Comparison of ENCODE assay signal across 7 cellular contexts in the genomic region with DNA sequence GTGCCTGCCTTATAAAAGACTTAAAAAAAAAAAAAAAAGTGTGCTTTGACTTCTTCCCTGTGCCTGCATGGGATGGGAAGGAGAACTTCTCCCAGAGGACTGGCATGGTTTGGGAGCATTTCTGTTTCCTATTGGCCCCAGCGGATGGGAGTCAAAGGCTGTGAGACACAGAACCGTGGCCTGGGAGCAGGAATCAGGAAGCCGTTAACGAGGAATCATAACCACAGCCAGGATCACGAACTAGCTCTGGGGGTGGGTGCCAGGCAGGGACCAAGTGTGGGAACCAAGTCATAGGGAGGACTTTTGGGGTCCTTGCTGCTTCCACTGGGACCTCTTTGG. TPM values are rescaled to one million over a fixed set of nuclear protein-coding genes. Genes with fewer than 3 reads are reported as not detected.
A peak's percentile ranks its signal among the peaks of the same experiment; 100 is the strongest.
DNase-seq lines count a peak whose midpoint lies in the region; ATAC-seq, FAIRE-seq and TF ChIP-seq lines count a peak whose summit lies in the region.

No MANE protein-coding gene starts in this region.

- CTCF ChIA-PET in HepG2 (lab: Yijun Ruan, JAX; ENCODE audit: low intra/inter-chr PET ratio, low total read pairs) = no interaction called here

- ATAC-seq in HepG2 = no peak

- H3K27me3 ChIP-seq in Loucy (ENCODE audit: insufficient read depth, low read length, poor library complexity, severe bottlenecking) (no peaks in the 10 kb centered on the region), HepG2 (ENCODE audit: control insufficient read depth in 1 of 2, insufficient read depth in 2 of 2, low read length in 2 of 2) (no peaks in the 10 kb centered on the region), thyroid gland (no peaks in the 10 kb centered on the region)

- H4K20me1 ChIP-seq in Loucy (ENCODE audit: insufficient read depth, low read length, poor library complexity, severe bottlenecking) (no peaks in the 10 kb centered on the region), HepG2 (ENCODE audit: insufficient read depth, low read length) (no peaks in the 10 kb centered on the region)

- H3K4me2 ChIP-seq in Loucy (ENCODE audit: low read depth, low read length, poor library complexity, severe bottlenecking) (peak overlapping the region; percentile 85), HepG2 (ENCODE audit: low read depth, low read length) (peak overlapping the region; percentile 59)

- H3K4me3 Mint-ChIP-seq in activated naive CD8-positive, alpha-beta T cell treated with anti-CD3 and anti-CD28 coated beads for 36 hours = no peak overlapping the region

- no TSS peak for BruUV-seq in HepG2 (replicated peaks; lab: Mats Ljungman, UMichigan)

- POLR2A ChIA-PET in HepG2 (lab: Yijun Ruan, JAX) = interaction anchor here (0.9 to 2.2 kb wide), 3 partner anchors 9 to 12 kb away, joined by 6 to 11 read pairs (median 7); no protein-coding TSS in a partner anchor

- H3K36me3 ChIP-seq in Loucy (ENCODE audit: insufficient read depth, low read length) = no peaks in the 10 kb centered on the region
- H3K36me3 ChIP-seq in HepG2 (replicated peaks in 1 of 2; ENCODE audit: control insufficient read depth in 1 of 2, insufficient read depth in 2 of 2, low read length in 2 of 2) = no peaks in the 10 kb centered on the region
- H3K36me3 ChIP-seq in thyroid gland = no peaks in the 10 kb centered on the region

- H3K9me3 ChIP-seq in Loucy (ENCODE audit: insufficient read depth, low read depth, low read length) (no peaks in the 10 kb centered on the region), HepG2 (ENCODE audit: low read length) (no peaks in the 10 kb centered on the region), thyroid gland (no peaks in the 10 kb centered on the region)

- H3K9me2 ChIP-seq in Loucy (replicated peaks; ENCODE audit: low read depth, low read length) = no peaks in the 10 kb centered on the region

- H3K27ac ChIP-seq in coronary artery (peak overlapping the region; percentile 8 to 83), HepG2 (ENCODE audit: extremely low read length, insufficient read depth, low read length) (no peak overlapping the region), thyroid gland (peak overlapping the region; percentile 70 to 92 (median 88))

- no peak for TF ChIP-seq CTCF in Loucy (conservative IDR thresholded peaks at IDR 0.05; ENCODE audit: low read length)
- no peak for TF ChIP-seq CTCF in coronary artery (IDR thresholded peaks at IDR 0.05)
- TF ChIP-seq CTCF in HepG2 (CRISPR knock-in tag; IDR thresholded peaks at IDR 0.05) = no peak
- no peak for TF ChIP-seq CTCF in thyroid gland (IDR thresholded peaks at IDR 0.05)

- no peak for TF ChIP-seq POLR2A in HepG2 (IDR thresholded peaks at IDR 0.05; ENCODE audit: insufficient read depth in 1 of 2, low read depth in 2 of 2, low read length in 2 of 2)
- no peak for TF ChIP-seq POLR2A in thyroid gland (IDR thresholded peaks at IDR 0.05)

- TF ChIP-seq EP300 in HepG2 (IDR thresholded peaks at IDR 0.05; ENCODE audit: low read depth in 2 of 2, low read length in 2 of 2) (no peak), HepG2 (CRISPR knock-in tag; IDR thresholded peaks at IDR 0.05; ENCODE audit: borderline replicate concordance) (no peak)

- peaks cover 53% of the 10 kb centered on the region for H3K4me1 Mint-ChIP-seq in activated naive CD8-positive, alpha-beta T cell treated with anti-CD3 and anti-CD28 coated beads for 36 hours

- intact Hi-C loops in HepG2 (cut with micrococcal nuclease; ENCODE audit: unreplicated experiment) (no loop called here), thyroid gland (cut with DNase I) (no loop called here)

- no peak for FAIRE-seq in HepG2 (lab: Jason Lieb, UNC)

- WGBS in HepG2 (ENCODE audit: low lambda C conversion rate) = 59% methylated on average over 5 of the region's 5 CpGs
- 10 to 11% methylated on average over 5 of the region's 5 CpGs for WGBS in thyroid gland, 2 donors

- no peaks in the 10 kb centered on the region for H3K9me3 Mint-ChIP-seq in activated naive CD8-positive, alpha-beta T cell treated with anti-CD3 and anti-CD28 coated beads for 36 hours

- 0 out of 2 replicates have a peak, but pooled peaks cover 6% of the 10 kb centered on the region for H3F3A ChIP-seq in Loucy (ENCODE audit: low read depth)

- in situ Hi-C loops in HepG2 (cut with HindIII; ENCODE audit: extremely low pct_ligation_motif_present, low pct_unique_long_range_greater_than_20kb) = no loop called here

- H3K4me3 ChIP-seq in Loucy (ENCODE audit: low read length, poor library complexity, severe bottlenecking) = no peak overlapping the region
- peak overlapping the region; percentile 61 for H3K4me3 ChIP-seq in coronary artery
- peak overlapping the region in 2 of 3 experiments; percentile 22 to 57; a peak in 4 of 6 replicates for H3K4me3 ChIP-seq in HepG2 (replicated peaks in 1 of 3; ENCODE audit: insufficient read depth in 1 of 3, low read depth in 2 of 3, low read length in 3 of 3)
- H3K4me3 ChIP-seq in thyroid gland (replicated peaks in 1 of 3) = peak overlapping the region in 1 of 3 donors; percentile 8

- TF ChIP-seq RAD21 in HepG2 (CRISPR knock-in tag; IDR thresholded peaks at IDR 0.05) = no peak

- H3K9ac ChIP-seq in Loucy (ENCODE audit: low read depth, low read length, poor library complexity, severe bottlenecking) (no peak overlapping the region), HepG2 (ENCODE audit: insufficient read depth, low read depth, low read length) (peak overlapping the region; percentile 35; the same call in 1 of the 2 replicates)

- no peak for DNase-seq in coronary artery (ENCODE audit: low spot score)
- no peak for DNase-seq in HepG2 (ENCODE audit: low spot score)
- no peak for DNase-seq in thyroid gland
- DNase-seq in NCI-H774 (lab: John Stamatoyannopoulos, UW) = no peak
- DNase-seq in GF-D8 (lab: John Stamatoyannopoulos, UW) = no peak
- DNase-seq in activated naive CD8-positive, alpha-beta T cell treated with anti-CD3 and anti-CD28 coated beads for 36 hours = no peak

- H3K27me3 Mint-ChIP-seq in activated naive CD8-positive, alpha-beta T cell treated with anti-CD3 and anti-CD28 coated beads for 36 hours = no peaks in the 10 kb centered on the region

- H3K4me1 ChIP-seq in Loucy (ENCODE audit: insufficient read depth, low read length, poor library complexity, severe bottlenecking) = peaks cover 34% of the 10 kb centered on the region
- H3K4me1 ChIP-seq in HepG2 (ENCODE audit: insufficient read depth, low read length) = peaks cover 22% of the 10 kb centered on the region
- peaks cover 14 to 34% of the 10 kb centered on the region in 2 donors for H3K4me1 ChIP-seq in thyroid gland

- H2AFZ ChIP-seq in Loucy (ENCODE audit: low read length) (no peak overlapping the region), HepG2 (ENCODE audit: low read length) (no peak overlapping the region)

- H3K79me2 ChIP-seq in Loucy (ENCODE audit: insufficient read depth, low read length) = no peaks in the 10 kb centered on the region
- no peaks in the 10 kb centered on the region for H3K79me2 ChIP-seq in HepG2 (ENCODE audit: insufficient read depth, low read length)

- H3K36me3 Mint-ChIP-seq in activated naive CD8-positive, alpha-beta T cell treated with anti-CD3 and anti-CD28 coated beads for 36 hours = peaks cover 1% of the 10 kb centered on the region

- no peak overlapping the region for H3K27ac Mint-ChIP-seq in activated naive CD8-positive, alpha-beta T cell treated with anti-CD3 and anti-CD28 coated beads for 36 hours

RNA-seq across cellular contexts. Expression of gene C1QTNF6, which starts 0.5 kb away (rescaled TPM):
- total RNA-seq in HepG2 (2016; rRNA removed; fragmentation: Illumina TruSeq; extraction: Trizol) (1.5 and 2.7 TPM in 2 replicates), thyroid gland (1 to 10 TPM; 1.7 to 4.8 (median 3.6) TPM)
- 0.40 and 0.97 TPM in 2 replicates for total RNA-seq in HepG2 (2016; cell fraction: cytosol; rRNA removed; fragmentation: Illumina TruSeq; extraction: Trizol; ENCODE audit: low read depth)
- 1.1 and 2.5 TPM in 2 replicates for total RNA-seq in HepG2 (2016; cell fraction: insoluble cytoplasmic fraction; rRNA removed; fragmentation: Illumina TruSeq; extraction: Trizol)
- 1.7 and 1.8 TPM in 2 replicates for total RNA-seq in HepG2 (2016; cell fraction: membrane; rRNA removed; fragmentation: Illumina TruSeq; extraction: Trizol)
- 4.5 and 5.3 TPM in 2 replicates for total RNA-seq in HepG2 (2016; cell fraction: nucleus; rRNA removed; fragmentation: Illumina TruSeq; extraction: Trizol)
- polyA plus RNA-seq in HepG2 (2011; rRNA removed) = 6.9 and 10.7 TPM in 2 replicates
- polyA plus RNA-seq in HepG2 (2011; cell fraction: cytosol; rRNA removed) = 3.0 and 4.1 TPM in 2 replicates
- polyA plus RNA-seq in HepG2 (2011; cell fraction: nucleus; rRNA removed) = 39.8 and 43.2 TPM in 2 replicates
- 4.1 and 5.1 TPM in 2 replicates for polyA plus RNA-seq in HepG2 (2012)
- polyA plus RNA-seq in HepG2 (2016; cell fraction: cytosol; fragmentation: Illumina TruSeq; extraction: Trizol; ENCODE audit: low read depth) = 0.60 and 1.2 TPM in 2 replicates
- 1.7 and 1.9 TPM in 2 replicates for polyA plus RNA-seq in HepG2 (2016; cell fraction: insoluble cytoplasmic fraction; fragmentation: Illumina TruSeq; extraction: Trizol; ENCODE audit: low read depth)
- 1.6 and 1.8 TPM in 2 replicates for polyA plus RNA-seq in HepG2 (2016; cell fraction: membrane; fragmentation: Illumina TruSeq; extraction: Trizol; ENCODE audit: low read depth)
- polyA plus RNA-seq in HepG2 (2016; cell fraction: nucleus; fragmentation: Illumina TruSeq; extraction: Trizol; ENCODE audit: insufficient read depth, low read depth) = 8.4 and 10.3 TPM in 2 replicates
- polyA minus RNA-seq in HepG2 (2011; rRNA and poly(A)+ RNA removed; ENCODE audit: low replicate concordance) = 8.3 and 36.4 TPM in 2 replicates
- polyA minus RNA-seq in HepG2 (2011; cell fraction: cytosol; rRNA and poly(A)+ RNA removed) = 2.5 and 4.0 TPM in 2 replicates
- polyA minus RNA-seq in HepG2 (2011; cell fraction: nucleus; rRNA and poly(A)+ RNA removed) = 18.0 and 21.3 TPM in 2 replicates
- total RNA-seq in activated naive CD8-positive, alpha-beta T cell treated with anti-CD3 and anti-CD28 coated beads for 36 hours = 1 to 10 TPM; 2.7 to 3.2 TPM

RNA-seq across cellular contexts. Expression of gene SSTR3, which starts 24.8 kb away (rescaled TPM):
- 0.39 and 0.64 TPM in 2 replicates for total RNA-seq in HepG2 (2016; rRNA removed; fragmentation: Illumina TruSeq; extraction: Trizol)
- 0.09 and 0.10 TPM in 2 replicates for total RNA-seq in HepG2 (2016; cell fraction: cytosol; rRNA removed; fragmentation: Illumina TruSeq; extraction: Trizol; ENCODE audit: low read depth)
- total RNA-seq in HepG2 (2016; cell fraction: insoluble cytoplasmic fraction; rRNA removed; fragmentation: Illumina TruSeq; extraction: Trizol) = 0.39 and 0.49 TPM in 2 replicates
- 0.25 and 0.38 TPM in 2 replicates for total RNA-seq in HepG2 (2016; cell fraction: membrane; rRNA removed; fragmentation: Illumina TruSeq; extraction: Trizol)
- 0.60 and 0.65 TPM in 2 replicates for total RNA-seq in HepG2 (2016; cell fraction: nucleus; rRNA removed; fragmentation: Illumina TruSeq; extraction: Trizol)
- polyA plus RNA-seq in HepG2 (2011; rRNA removed) = 0.08 and 0.09 TPM in 2 replicates
- 0.07 and 0.09 TPM in 2 replicates for polyA plus RNA-seq in HepG2 (2011; cell fraction: cytosol; rRNA removed)
- 0.21 and 0.35 TPM in 2 replicates for polyA plus RNA-seq in HepG2 (2011; cell fraction: nucleus; rRNA removed)
- 0.04 and 0.05 TPM in 2 replicates for polyA plus RNA-seq in HepG2 (2012)
- polyA plus RNA-seq in HepG2 (2016; cell fraction: cytosol; fragmentation: Illumina TruSeq; extraction: Trizol; ENCODE audit: low read depth) = 0.06 and 0.11 TPM in 2 replicates
- polyA plus RNA-seq in HepG2 (2016; cell fraction: insoluble cytoplasmic fraction; fragmentation: Illumina TruSeq; extraction: Trizol; ENCODE audit: low read depth) = 0.24 and 0.28 TPM in 2 replicates
- 0.11 and 0.14 TPM in 2 replicates for polyA plus RNA-seq in HepG2 (2016; cell fraction: membrane; fragmentation: Illumina TruSeq; extraction: Trizol; ENCODE audit: low read depth)
- polyA plus RNA-seq in HepG2 (2016; cell fraction: nucleus; fragmentation: Illumina TruSeq; extraction: Trizol; ENCODE audit: insufficient read depth, low read depth) = 0.53 and 0.95 TPM in 2 replicates
- polyA minus RNA-seq in HepG2 (2011; rRNA and poly(A)+ RNA removed; ENCODE audit: low replicate concordance) = 0.07 and 0.30 TPM in 2 replicates
- not detected in 2 replicates for polyA minus RNA-seq in HepG2 (2011; cell fraction: cytosol; rRNA and poly(A)+ RNA removed)
- polyA minus RNA-seq in HepG2 (2011; cell fraction: nucleus; rRNA and poly(A)+ RNA removed) = 0.13 TPM in 1 of 2 replicates, not detected in the other
- under 1 TPM in 3 of 4 donors, not detected in 1; 0.11 to 0.24 (median 0.13) TPM for total RNA-seq in thyroid gland
- 1 to 10 TPM; 7.1 to 7.4 TPM for total RNA-seq in activated naive CD8-positive, alpha-beta T cell treated with anti-CD3 and anti-CD28 coated beads for 36 hours

RNA-seq across cellular contexts. Expression of gene IL2RB, which starts 37.8 kb away (rescaled TPM):
- total RNA-seq in HepG2 (2016; rRNA removed; fragmentation: Illumina TruSeq; extraction: Trizol) (not detected in 2 replicates), thyroid gland (1 to 10 TPM in 1 of 4 donors, under 1 TPM in 3; 0.11 to 1.7 (median 0.73) TPM)
- total RNA-seq in HepG2 (2016; cell fraction: cytosol; rRNA removed; fragmentation: Illumina TruSeq; extraction: Trizol; ENCODE audit: low read depth) = not detected in 2 replicates
- not detected in 2 replicates for total RNA-seq in HepG2 (2016; cell fraction: insoluble cytoplasmic fraction; rRNA removed; fragmentation: Illumina TruSeq; extraction: Trizol)
- not detected in 2 replicates for total RNA-seq in HepG2 (2016; cell fraction: membrane; rRNA removed; fragmentation: Illumina TruSeq; extraction: Trizol)
- total RNA-seq in HepG2 (2016; cell fraction: nucleus; rRNA removed; fragmentation: Illumina TruSeq; extraction: Trizol) = not detected in 2 replicates
- polyA plus RNA-seq in HepG2 (2011; rRNA removed) = 0.05 TPM in 1 of 2 replicates, not detected in the other
- 0.10 TPM in 1 of 2 replicates, not detected in the other for polyA plus RNA-seq in HepG2 (2011; cell fraction: cytosol; rRNA removed)
- 0.09 TPM in 1 of 2 replicates, not detected in the other for polyA plus RNA-seq in HepG2 (2011; cell fraction: nucleus; rRNA removed)
- polyA plus RNA-seq in HepG2 (2012) = 0.03 TPM in 1 of 2 replicates, not detected in the other
- polyA plus RNA-seq in HepG2 (2016; cell fraction: cytosol; fragmentation: Illumina TruSeq; extraction: Trizol; ENCODE audit: low read depth) = not detected in 2 replicates
- polyA plus RNA-seq in HepG2 (2016; cell fraction: insoluble cytoplasmic fraction; fragmentation: Illumina TruSeq; extraction: Trizol; ENCODE audit: low read depth) = not detected in 2 replicates
- polyA plus RNA-seq in HepG2 (2016; cell fraction: membrane; fragmentation: Illumina TruSeq; extraction: Trizol; ENCODE audit: low read depth) = not detected in 2 replicates
- polyA plus RNA-seq in HepG2 (2016; cell fraction: nucleus; fragmentation: Illumina TruSeq; extraction: Trizol; ENCODE audit: insufficient read depth, low read depth) = not detected in 2 replicates
- 0.06 TPM in 1 of 2 replicates, not detected in the other for polyA minus RNA-seq in HepG2 (2011; rRNA and poly(A)+ RNA removed; ENCODE audit: low replicate concordance)
- polyA minus RNA-seq in HepG2 (2011; cell fraction: cytosol; rRNA and poly(A)+ RNA removed) = not detected in 2 replicates
- not detected in 2 replicates for polyA minus RNA-seq in HepG2 (2011; cell fraction: nucleus; rRNA and poly(A)+ RNA removed)
- total RNA-seq in activated naive CD8-positive, alpha-beta T cell treated with anti-CD3 and anti-CD28 coated beads for 36 hours = 100 to 1,000 TPM; 148 to 149 TPM

RNA-seq across cellular contexts. Expression of gene RAC2, which starts 56.5 kb away (rescaled TPM):
- total RNA-seq in HepG2 (2016; rRNA removed; fragmentation: Illumina TruSeq; extraction: Trizol) (not detected in 2 replicates), thyroid gland (1 to 10 TPM; 3.6 to 6.0 (median 4.6) TPM)
- 0.18 TPM in 1 of 2 replicates, not detected in the other for total RNA-seq in HepG2 (2016; cell fraction: cytosol; rRNA removed; fragmentation: Illumina TruSeq; extraction: Trizol; ENCODE audit: low read depth)
- total RNA-seq in HepG2 (2016; cell fraction: insoluble cytoplasmic fraction; rRNA removed; fragmentation: Illumina TruSeq; extraction: Trizol) = not detected in 2 replicates
- total RNA-seq in HepG2 (2016; cell fraction: membrane; rRNA removed; fragmentation: Illumina TruSeq; extraction: Trizol) = 0.28 TPM in 1 of 2 replicates, not detected in the other
- total RNA-seq in HepG2 (2016; cell fraction: nucleus; rRNA removed; fragmentation: Illumina TruSeq; extraction: Trizol) = not detected in 2 replicates
- 0.73 and 0.86 TPM in 2 replicates for polyA plus RNA-seq in HepG2 (2011; rRNA removed)
- polyA plus RNA-seq in HepG2 (2011; cell fraction: cytosol; rRNA removed) = 0.35 and 0.56 TPM in 2 replicates
- 0.61 and 0.68 TPM in 2 replicates for polyA plus RNA-seq in HepG2 (2011; cell fraction: nucleus; rRNA removed)
- 0.39 TPM in 1 of 2 replicates, not detected in the other for polyA plus RNA-seq in HepG2 (2012)
- polyA plus RNA-seq in HepG2 (2016; cell fraction: cytosol; fragmentation: Illumina TruSeq; extraction: Trizol; ENCODE audit: low read depth) = 0.14 and 0.26 TPM in 2 replicates
- 0.21 TPM in 1 of 2 replicates, not detected in the other for polyA plus RNA-seq in HepG2 (2016; cell fraction: insoluble cytoplasmic fraction; fragmentation: Illumina TruSeq; extraction: Trizol; ENCODE audit: low read depth)
- 0.16 and 0.20 TPM in 2 replicates for polyA plus RNA-seq in HepG2 (2016; cell fraction: membrane; fragmentation: Illumina TruSeq; extraction: Trizol; ENCODE audit: low read depth)
- 0.45 TPM in 1 of 2 replicates, not detected in the other for polyA plus RNA-seq in HepG2 (2016; cell fraction: nucleus; fragmentation: Illumina TruSeq; extraction: Trizol; ENCODE audit: insufficient read depth, low read depth)
- 0.64 and 2.0 TPM in 2 replicates for polyA minus RNA-seq in HepG2 (2011; rRNA and poly(A)+ RNA removed; ENCODE audit: low replicate concordance)
- not detected in 2 replicates for polyA minus RNA-seq in HepG2 (2011; cell fraction: cytosol; rRNA and poly(A)+ RNA removed)
- 0.37 TPM in 1 of 2 replicates, not detected in the other for polyA minus RNA-seq in HepG2 (2011; cell fraction: nucleus; rRNA and poly(A)+ RNA removed)
- total RNA-seq in activated naive CD8-positive, alpha-beta T cell treated with anti-CD3 and anti-CD28 coated beads for 36 hours = 100 to 1,000 TPM; 518 to 528 TPM

Comparison
In these comparisons a context has a peak if more than half of its experiments do, and no peak if none do; other contexts are left out.
1. RNA of gene IL2RB, which starts 37.8 kb away (total RNA-seq): 148 to 149 TPM in activated naive CD8-positive, alpha-beta T cell treated with anti-CD3 and anti-CD28 coated beads for 36 hours; 0.11 to 1.7 TPM in thyroid gland and not detected in HepG2; every median in the first group is over 10 times any median in the second.